In the genomic region with DNA sequence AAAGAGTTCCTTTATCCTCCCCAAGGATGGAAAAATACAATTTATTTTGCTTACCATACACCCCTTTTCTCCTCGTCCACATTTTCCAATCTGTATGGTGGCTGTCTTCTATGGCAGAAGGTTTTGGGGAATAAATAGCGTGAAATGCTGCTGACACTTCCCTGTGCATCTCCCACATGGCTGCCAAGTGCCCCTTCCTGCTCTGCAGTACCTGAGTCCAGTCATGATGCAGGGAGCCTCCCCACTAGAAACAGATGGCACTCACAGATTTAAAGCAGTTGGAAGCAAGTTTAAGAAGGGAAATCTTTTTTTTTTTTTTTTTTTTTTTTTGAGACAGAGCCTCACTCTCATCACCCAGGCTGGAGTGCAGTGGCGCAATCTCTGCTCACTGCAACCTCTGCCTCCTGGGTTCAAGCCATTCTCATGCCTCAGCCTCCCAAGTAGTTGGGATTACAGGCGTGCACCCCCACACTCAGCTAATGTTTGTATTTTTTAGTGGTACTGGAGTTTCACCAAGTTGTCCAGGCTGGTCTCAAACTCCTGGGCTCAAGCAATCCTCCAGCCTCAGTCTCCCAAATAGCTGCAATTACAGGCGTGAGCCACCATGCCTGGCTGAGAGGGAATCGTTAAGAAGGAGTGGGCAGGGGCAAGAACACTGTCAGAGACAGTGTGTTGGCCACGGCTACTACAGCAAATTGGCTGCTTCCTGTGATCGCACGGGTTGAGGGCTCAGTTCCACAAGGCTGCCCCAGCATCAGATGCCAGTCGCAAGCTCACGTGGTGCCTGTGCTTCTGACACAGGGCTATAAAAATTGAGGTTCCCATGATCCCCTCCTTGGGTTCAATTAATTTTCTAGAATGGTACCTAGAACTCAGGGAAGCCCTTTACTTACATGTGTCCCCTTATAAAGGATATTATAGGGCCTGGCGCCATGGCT, we compare ENCODE assay signal across 14 cellular contexts. TPM values are rescaled to one million over a fixed set of nuclear protein-coding genes. Genes with fewer than 3 reads are reported as not detected.
DNase-seq lines count a peak whose midpoint lies in the region; ATAC-seq, FAIRE-seq and TF ChIP-seq lines count a peak whose summit lies in the region.
"Had no signal": no experiment of that assay in that cellular context is flagged by ENCODE, and none has a peak within 500 bp of the region (broad histone marks: within the 10 kb centered on the region; RNA-seq: fewer than 3 reads in every experiment).

No MANE protein-coding gene starts in this region.

- ATAC-seq in Panc1 (peak; percentile 14; the same call in 1 of the 2 replicates), gastrocnemius medialis (no peak), HG02763 (IDR thresholded peaks at IDR 0.05; ENCODE audit: unreplicated experiment) (no peak)

- H3K4me3 ChIP-seq in Panc1 (ENCODE audit: low read depth in 2 of 2, low read length in 2 of 2) (no peak overlapping the region), gastrocnemius medialis (no peak overlapping the region)
- H3K4me3 ChIP-seq: HAP-1, SJCRH30 had no signal

- H3K4me1 Mint-ChIP-seq in endothelial cell (ENCODE audit: unreplicated experiment), result no peaks in the 10 kb centered on the region
- H3K4me1 Mint-ChIP-seq in activated CD4-positive, alpha-beta T cell treated with anti-CD3 and anti-CD28 coated beads, Interleukin-2, amount 10 ng/mL, durations not matched to agents 24 days and 14 days, result peaks cover 36% of the 10 kb centered on the region

- TF ChIP-seq POLR2A in GM12892 (IDR thresholded peaks at IDR 0.05; ENCODE audit: low read depth, low read length) (no peak), gastrocnemius medialis (IDR thresholded peaks at IDR 0.05) (no peak)

- H3K27ac Mint-ChIP-seq in endothelial cell (ENCODE audit: unreplicated experiment), result peak overlapping the region; percentile 77
- no peak overlapping the region for H3K27ac Mint-ChIP-seq in activated CD4-positive, alpha-beta T cell treated with anti-CD3 and anti-CD28 coated beads, Interleukin-2, amount 10 ng/mL, durations not matched to agents 24 days and 14 days

- H3K9me3 Mint-ChIP-seq in endothelial cell (ENCODE audit: unreplicated experiment), result no peaks in the 10 kb centered on the region
- H3K9me3 Mint-ChIP-seq in activated CD4-positive, alpha-beta T cell treated with anti-CD3 and anti-CD28 coated beads, Interleukin-2, amount 10 ng/mL, durations not matched to agents 24 days and 14 days, result peaks cover 4% of the 10 kb centered on the region

- POLR2A ChIA-PET in Panc1 (lab: Charles Lee), result no interaction called here

- no peak for DNase-seq in GM12892 (ENCODE audit: insufficient read length)
- DNase-seq in Panc1 (ENCODE audit: low read depth, low spot score), result no peak
- no peak for DNase-seq in endothelial cell (ENCODE audit: low spot score)
- no peak for DNase-seq in gastrocnemius medialis
- no peak for DNase-seq in SKM-1 treated with dmso at 0.1 percent for 144 hours (lab: John Stamatoyannopoulos, UW; ENCODE audit: unreplicated experiment)
- no peak for DNase-seq in activated CD4-positive, alpha-beta T cell treated with anti-CD3 and anti-CD28 coated beads, Interleukin-2, amount 10 ng/mL, durations not matched to agents 24 days and 14 days
- DNase-seq in retina, result no peak
- DNase-seq: activated CD4-positive, alpha-beta T cell treated with anti-CD3 and anti-CD28 coated beads for 4 hours; NCI-H1694 treated with DMSO at 0.1 percent for 48 hours; SJCRH30 had no signal

- H3K27me3 Mint-ChIP-seq in endothelial cell (ENCODE audit: unreplicated experiment), result peaks cover 14% of the 10 kb centered on the region
- no peaks in the 10 kb centered on the region for H3K27me3 Mint-ChIP-seq in activated CD4-positive, alpha-beta T cell treated with anti-CD3 and anti-CD28 coated beads, Interleukin-2, amount 10 ng/mL, durations not matched to agents 24 days and 14 days

- no peaks in the 10 kb centered on the region for H3K27me3 ChIP-seq in Panc1 (ENCODE audit: control insufficient read depth, insufficient read depth, low read length)
- no peaks in the 10 kb centered on the region for H3K27me3 ChIP-seq in gastrocnemius medialis
- H3K27me3 ChIP-seq: SJCRH30 had no signal

- TF ChIP-seq CTCF in Panc1 (IDR thresholded peaks at IDR 0.05) (no peak), endothelial cell (IDR thresholded peaks at IDR 0.05; ENCODE audit: unreplicated experiment) (no peak), gastrocnemius medialis (IDR thresholded peaks at IDR 0.05 in 4 of 5, conservative IDR thresholded peaks at IDR 0.05 in 1 of 5) (no peak)

- no TSS peak for BruUV-seq in Panc1 (replicated peaks; lab: Mats Ljungman, UMichigan)

- no peaks in the 10 kb centered on the region for H3K36me3 ChIP-seq in Panc1 (ENCODE audit: control insufficient read depth, insufficient read depth, low read length)
- peaks cover 0 to 11% of the 10 kb centered on the region in 2 donors for H3K36me3 ChIP-seq in gastrocnemius medialis

- peaks cover 12% of the 10 kb centered on the region for H3K36me3 Mint-ChIP-seq in endothelial cell (ENCODE audit: low read depth, unreplicated experiment)
- H3K36me3 Mint-ChIP-seq in activated CD4-positive, alpha-beta T cell treated with anti-CD3 and anti-CD28 coated beads, Interleukin-2, amount 10 ng/mL, durations not matched to agents 24 days and 14 days (ENCODE audit: low read depth), result peaks cover 41% of the 10 kb centered on the region

- H3K9me3 ChIP-seq in Panc1 (ENCODE audit: control insufficient read depth, insufficient read depth, low read depth, low read length) (no peaks in the 10 kb centered on the region), gastrocnemius medialis (no peaks in the 10 kb centered on the region)
- H3K9me3 ChIP-seq: HAP-1, SJCRH30 had no signal

- no peak overlapping the region for H3K27ac ChIP-seq in Panc1 (ENCODE audit: low read length)
- H3K27ac ChIP-seq in gastrocnemius medialis, result peak overlapping the region in 3 of 4 donors; percentile 9 to 52 (median 46)
- H3K27ac ChIP-seq: epithelial cell of prostate, parathyroid adenoma, SJCRH30 had no signal

- CTCF ChIA-PET in Panc1 (lab: Charles Lee), result no interaction called here

- 0 out of 2 replicates have a peak, but pooled peaks cover 3% of the 10 kb centered on the region for H3K4me1 ChIP-seq in Panc1 (ENCODE audit: control insufficient read depth, insufficient read depth, low read length)
- peaks cover 0 to 5% of the 10 kb centered on the region in 2 donors for H3K4me1 ChIP-seq in gastrocnemius medialis
- H3K4me1 ChIP-seq: parathyroid adenoma, SJCRH30 had no signal

- in situ Hi-C loops in Panc1 (cut with HindIII; ENCODE audit: low pct_unique_long_range_greater_than_20kb, low sequenced_read_pairs) (no loop called here), gastrocnemius medialis (cut with MboI; ENCODE audit: low sequenced_read_pairs in 4 of 4) (no loop called here)

- intact Hi-C loops in Panc1 (cut with micrococcal nuclease; ENCODE audit: unreplicated experiment) (no loop called here), gastrocnemius medialis (cut with DNase I; ENCODE audit: low total_unique reads) (no loop called here)
- intact Hi-C loops in activated CD4-positive, alpha-beta T cell treated with anti-CD3 and anti-CD28 coated beads, Interleukin-2, amount 10 ng/mL, durations not matched to agents 24 days and 14 days (cut with micrococcal nuclease), result no loop called here

- no peak overlapping the region for H3K4me3 Mint-ChIP-seq in endothelial cell (ENCODE audit: unreplicated experiment)
- no peak overlapping the region for H3K4me3 Mint-ChIP-seq in activated CD4-positive, alpha-beta T cell treated with anti-CD3 and anti-CD28 coated beads, Interleukin-2, amount 10 ng/mL, durations not matched to agents 24 days and 14 days

- FAIRE-seq in GM12892 (lab: Jason Lieb, UNC), result peak; percentile 27

RNA-seq across cellular contexts. Expression of gene PILRA, which starts 5.3 kb away (rescaled TPM):
- 3.9 TPM for polyA plus RNA-seq in GM12892 (2012; ENCODE audit: missing spikeins)
- 4.8 TPM for total RNA-seq in Panc1 (2021; ENCODE audit: unreplicated experiment)
- 2.6 TPM for polyA plus RNA-seq in Panc1 (2012; ENCODE audit: insufficient read length)
- total RNA-seq in endothelial cell (ENCODE audit: unreplicated experiment), result 4.2 TPM
- total RNA-seq in gastrocnemius medialis, result 1 to 10 TPM in 3 of 4 donors, under 1 TPM in 1; 0.62 to 5.4 (median 2.0) TPM
- total RNA-seq in activated CD4-positive, alpha-beta T cell treated with anti-CD3 and anti-CD28 coated beads, Interleukin-2, amount 10 ng/mL, durations not matched to agents 24 days and 14 days, result 9.8 and 11.6 TPM in 2 replicates

RNA-seq across cellular contexts. Expression of gene PILRB, which starts 10.0 kb away (rescaled TPM):
- 20.5 TPM for polyA plus RNA-seq in GM12892 (2012; ENCODE audit: missing spikeins)
- 73.2 TPM for total RNA-seq in Panc1 (2021; ENCODE audit: unreplicated experiment)
- 43.4 TPM for polyA plus RNA-seq in Panc1 (2012; ENCODE audit: insufficient read length)
- 40.1 TPM for total RNA-seq in endothelial cell (ENCODE audit: unreplicated experiment)
- 10 to 100 TPM; 11.8 to 32.4 (median 20.8) TPM for total RNA-seq in gastrocnemius medialis
- 74.6 and 78.3 TPM in 2 replicates for total RNA-seq in activated CD4-positive, alpha-beta T cell treated with anti-CD3 and anti-CD28 coated beads, Interleukin-2, amount 10 ng/mL, durations not matched to agents 24 days and 14 days
